Comparison of ENCODE assay signal across 9 cellular contexts in genomic region chr11:124759268-124760204, GRCh38. TPM values are rescaled to one million over a fixed set of nuclear protein-coding genes. Genes with fewer than 3 reads are reported as not detected.
DNase-seq lines count a peak whose midpoint lies in the region; ATAC-seq and TF ChIP-seq lines count a peak whose summit lies in the region.
"Had no signal": no experiment of that assay in that cellular context is flagged by ENCODE, and none has a peak within 500 bp of the region (broad histone marks: within the 10 kb centered on the region; RNA-seq: fewer than 3 reads in every experiment).

No MANE protein-coding gene starts in this region.

- POLR2A ChIA-PET in A673 (lab: Charles Lee; ENCODE audit: low non-redundant PET): no interaction called here
- POLR2A ChIA-PET in activated CD4-positive, alpha-beta T cell treated with anti-CD3 and anti-CD28 coated beads for 36 hours (lab: Charles Lee): interaction anchor here (0.7 kb wide), 1 partner anchor 16 kb away, joined by 3 read pairs; no protein-coding TSS in a partner anchor

- BruUV-seq in A673 (replicated peaks; lab: Mats Ljungman, UMichigan): no TSS peak

- ATAC-seq in activated CD4-positive, alpha-beta T cell treated with anti-CD3 and anti-CD28 coated beads for 36 hours: no peak

- no peak overlapping the region for H3K27ac Mint-ChIP-seq in T-helper 1 cell treated with Interleukin-12 subunit alpha and Interleukin-12 subunit beta and Interleukin-4 antibody, amounts not matched to agents 30 μg/mL and 1 μg/mL, for 36 hours
- no peak overlapping the region for H3K27ac Mint-ChIP-seq in activated CD4-positive, alpha-beta T cell treated with anti-CD3 and anti-CD28 coated beads for 36 hours

- CTCF ChIA-PET in A673 (lab: Charles Lee): interaction anchor here (1.5 to 1.6 kb wide), 2 partner anchors 13 to 90 kb away, joined by 4 to 9 read pairs; no protein-coding TSS in a partner anchor
- CTCF ChIA-PET in activated CD4-positive, alpha-beta T cell treated with anti-CD3 and anti-CD28 coated beads for 36 hours (lab: Charles Lee): interaction anchor here (1.6 to 8.2 kb wide), 7 partner anchors 11 to 130 kb away, joined by 4 to 79 read pairs (median 10); partner anchors contain the start of gene NRGN

- no peak for TF ChIP-seq POLR2A in tibial nerve (IDR thresholded peaks at IDR 0.05)

- H3K9me3 ChIP-seq in tibial nerve (no peaks in the 10 kb centered on the region), A673 (ENCODE audit: low read depth, low read length, poor library complexity, severe bottlenecking) (no peaks in the 10 kb centered on the region)

- H3K36me3 ChIP-seq in tibial nerve: peaks cover 0 to 6% (median 0%) of the 10 kb centered on the region in 3 donors
- H3K36me3 ChIP-seq in A673 (ENCODE audit: insufficient read depth, low read length, poor library complexity, severe bottlenecking): no peaks in the 10 kb centered on the region

- peak overlapping the region; percentile 7 for H3K4me3 Mint-ChIP-seq in T-helper 1 cell treated with Interleukin-12 subunit alpha and Interleukin-12 subunit beta and Interleukin-4 antibody, amounts not matched to agents 30 μg/mL and 1 μg/mL, for 36 hours
- H3K4me3 Mint-ChIP-seq in activated CD4-positive, alpha-beta T cell treated with anti-CD3 and anti-CD28 coated beads for 36 hours: no peak overlapping the region

- DNase-seq in T-helper 1 cell: no peak
- DNase-seq in caudate nucleus (lab: John Stamatoyannopoulos, UW): peak in 1 of 61 donors; percentile 41
- no peak for DNase-seq in tibial nerve (ENCODE audit: low spot score in 2 of 2)
- no peak for DNase-seq in A673 (ENCODE audit: low spot score)
- no peak for DNase-seq in SK-N-DZ (ENCODE audit: low spot score)
- DNase-seq in activated CD4-positive, alpha-beta T cell treated with anti-CD3 and anti-CD28 coated beads for 36 hours: no peak
- DNase-seq: SHP77 had no signal

- H3K4me1 ChIP-seq in tibial nerve (peaks cover 0 to 52% (median 33%) of the 10 kb centered on the region in 4 donors), A673 (ENCODE audit: insufficient read depth, low read length, poor library complexity, severe bottlenecking) (peaks cover 10% of the 10 kb centered on the region)

- H3K4me3 ChIP-seq in tibial nerve (peak overlapping the region; percentile 19 to 55 (median 33)), A673 (ENCODE audit: low read depth, low read length, poor library complexity, severe bottlenecking) (no peak overlapping the region)

- peaks cover 11% of the 10 kb centered on the region for H3K4me1 Mint-ChIP-seq in T-helper 1 cell treated with Interleukin-12 subunit alpha and Interleukin-12 subunit beta and Interleukin-4 antibody, amounts not matched to agents 30 μg/mL and 1 μg/mL, for 36 hours (ENCODE audit: low read depth)
- H3K4me1 Mint-ChIP-seq in activated CD4-positive, alpha-beta T cell treated with anti-CD3 and anti-CD28 coated beads for 36 hours: peaks cover 21% of the 10 kb centered on the region

- WGBS in tibial nerve, 2 donors: 15 to 22% methylated on average over 37 to 47 of the region's 52 CpGs

- TF ChIP-seq EP300 in tibial nerve (IDR thresholded peaks at IDR 0.05): peak in 1 of 2 donors; percentile 70

- peaks cover 21% of the 10 kb centered on the region for H3K27me3 ChIP-seq in layer of hippocampus (ENCODE audit: control insufficient read depth, insufficient read depth, low read length)
- H3K27me3 ChIP-seq in tibial nerve: peaks cover 0 to 87% of the 10 kb centered on the region in 2 donors
- H3K27me3 ChIP-seq in A673 (replicated peaks; ENCODE audit: insufficient read depth, low read depth, low read length, poor library complexity): no peaks in the 10 kb centered on the region

- no peaks in the 10 kb centered on the region for H3K36me3 Mint-ChIP-seq in T-helper 1 cell treated with Interleukin-12 subunit alpha and Interleukin-12 subunit beta and Interleukin-4 antibody, amounts not matched to agents 30 μg/mL and 1 μg/mL, for 36 hours (ENCODE audit: low read depth)
- no peaks in the 10 kb centered on the region for H3K36me3 Mint-ChIP-seq in activated CD4-positive, alpha-beta T cell treated with anti-CD3 and anti-CD28 coated beads for 36 hours (ENCODE audit: low read depth)

- intact Hi-C loops in A673 (cut with micrococcal nuclease; ENCODE audit: unreplicated experiment): loop anchor here (10.0 kb wide), 1 partner anchor 345 kb away; no protein-coding TSS in a partner anchor
- intact Hi-C loops in activated CD4-positive, alpha-beta T cell treated with anti-CD3 and anti-CD28 coated beads for 36 hours (cut with DNase I, micrococcal nuclease): no loop called here

- TF ChIP-seq CTCF in tibial nerve (IDR thresholded peaks at IDR 0.05) (no peak), A673 (conservative IDR thresholded peaks at IDR 0.05; ENCODE audit: low read depth, low read length) (no peak)

- peaks cover 68% of the 10 kb centered on the region for H3K27me3 Mint-ChIP-seq in T-helper 1 cell treated with Interleukin-12 subunit alpha and Interleukin-12 subunit beta and Interleukin-4 antibody, amounts not matched to agents 30 μg/mL and 1 μg/mL, for 36 hours (ENCODE audit: low read depth)
- H3K27me3 Mint-ChIP-seq in activated CD4-positive, alpha-beta T cell treated with anti-CD3 and anti-CD28 coated beads for 36 hours: peaks cover 46% of the 10 kb centered on the region

- H3K9me3 Mint-ChIP-seq in T-helper 1 cell treated with Interleukin-12 subunit alpha and Interleukin-12 subunit beta and Interleukin-4 antibody, amounts not matched to agents 30 μg/mL and 1 μg/mL, for 36 hours: no peaks in the 10 kb centered on the region
- H3K9me3 Mint-ChIP-seq in activated CD4-positive, alpha-beta T cell treated with anti-CD3 and anti-CD28 coated beads for 36 hours (ENCODE audit: low read depth): no peaks in the 10 kb centered on the region

- H3K27ac ChIP-seq in caudate nucleus (ENCODE audit: low read depth, low read length) (peak overlapping the region; percentile 74), layer of hippocampus (ENCODE audit: low read depth, low read length) (peak overlapping the region; percentile 68), tibial nerve (peak overlapping the region; percentile 3 to 79 (median 52)), A673 (ENCODE audit: low read depth, low read length, poor library complexity, severe bottlenecking) (no peak overlapping the region)

RNA-seq across cellular contexts. Expression of gene ESAM, which starts 2.6 kb away (rescaled TPM):
- 10 to 100 TPM; 18.6 to 45.9 (median 33.0) TPM for total RNA-seq in tibial nerve
- total RNA-seq in A673 (2021): 1.2 and 1.5 TPM in 2 replicates
- polyA plus RNA-seq in SK-N-DZ (2014; cell fraction: cytosol; rRNA removed): 0.27 TPM in 1 of 2 replicates, not detected in the other
- 0.22 and 0.64 TPM in 2 replicates for polyA plus RNA-seq in SK-N-DZ (2014; cell fraction: nucleus; rRNA removed)
- under 1 TPM; 0.39 to 0.53 TPM for total RNA-seq in activated CD4-positive, alpha-beta T cell treated with anti-CD3 and anti-CD28 coated beads for 36 hours

RNA-seq across cellular contexts. Expression of gene VSIG2, which starts 7.5 kb away (rescaled TPM):
- total RNA-seq in tibial nerve: 1 to 10 TPM in 2 of 4 donors, not detected in 2; 1.5 to 2.4 TPM
- total RNA-seq in A673 (2021): not detected in 2 replicates
- 0.21 and 0.41 TPM in 2 replicates for polyA plus RNA-seq in SK-N-DZ (2014; cell fraction: cytosol; rRNA removed)
- polyA plus RNA-seq in SK-N-DZ (2014; cell fraction: nucleus; rRNA removed): 1.2 and 2.7 TPM in 2 replicates
- not detected for total RNA-seq in activated CD4-positive, alpha-beta T cell treated with anti-CD3 and anti-CD28 coated beads for 36 hours

RNA-seq across cellular contexts. Expression of gene NRGN, which starts 19.8 kb away (rescaled TPM):
- 1 to 10 TPM in 3 of 4 donors, not detected in 1; 1.4 to 3.1 (median 2.4) TPM for total RNA-seq in tibial nerve
- 38.1 and 43.8 TPM in 2 replicates for total RNA-seq in A673 (2021)
- polyA plus RNA-seq in SK-N-DZ (2014; cell fraction: cytosol; rRNA removed): 4.6 and 5.8 TPM in 2 replicates
- polyA plus RNA-seq in SK-N-DZ (2014; cell fraction: nucleus; rRNA removed): 4.3 and 7.7 TPM in 2 replicates
- total RNA-seq in activated CD4-positive, alpha-beta T cell treated with anti-CD3 and anti-CD28 coated beads for 36 hours: 10 to 100 TPM; 13.5 to 18.1 TPM

RNA-seq across cellular contexts. Expression of gene MSANTD2, which starts 40.7 kb away (rescaled TPM):
- total RNA-seq in tibial nerve: 10 to 100 TPM; 19.8 to 32.8 (median 23.5) TPM
- total RNA-seq in A673 (2021): 31.4 and 33.3 TPM in 2 replicates
- polyA plus RNA-seq in SK-N-DZ (2014; cell fraction: cytosol; rRNA removed): 9.6 and 12.7 TPM in 2 replicates
- 35.3 and 43.4 TPM in 2 replicates for polyA plus RNA-seq in SK-N-DZ (2014; cell fraction: nucleus; rRNA removed)
- total RNA-seq in activated CD4-positive, alpha-beta T cell treated with anti-CD3 and anti-CD28 coated beads for 36 hours: 1 to 10 TPM; 6.9 to 8.6 TPM
